14 cellular contexts compared by ENCODE assay signal in the genomic region with DNA sequence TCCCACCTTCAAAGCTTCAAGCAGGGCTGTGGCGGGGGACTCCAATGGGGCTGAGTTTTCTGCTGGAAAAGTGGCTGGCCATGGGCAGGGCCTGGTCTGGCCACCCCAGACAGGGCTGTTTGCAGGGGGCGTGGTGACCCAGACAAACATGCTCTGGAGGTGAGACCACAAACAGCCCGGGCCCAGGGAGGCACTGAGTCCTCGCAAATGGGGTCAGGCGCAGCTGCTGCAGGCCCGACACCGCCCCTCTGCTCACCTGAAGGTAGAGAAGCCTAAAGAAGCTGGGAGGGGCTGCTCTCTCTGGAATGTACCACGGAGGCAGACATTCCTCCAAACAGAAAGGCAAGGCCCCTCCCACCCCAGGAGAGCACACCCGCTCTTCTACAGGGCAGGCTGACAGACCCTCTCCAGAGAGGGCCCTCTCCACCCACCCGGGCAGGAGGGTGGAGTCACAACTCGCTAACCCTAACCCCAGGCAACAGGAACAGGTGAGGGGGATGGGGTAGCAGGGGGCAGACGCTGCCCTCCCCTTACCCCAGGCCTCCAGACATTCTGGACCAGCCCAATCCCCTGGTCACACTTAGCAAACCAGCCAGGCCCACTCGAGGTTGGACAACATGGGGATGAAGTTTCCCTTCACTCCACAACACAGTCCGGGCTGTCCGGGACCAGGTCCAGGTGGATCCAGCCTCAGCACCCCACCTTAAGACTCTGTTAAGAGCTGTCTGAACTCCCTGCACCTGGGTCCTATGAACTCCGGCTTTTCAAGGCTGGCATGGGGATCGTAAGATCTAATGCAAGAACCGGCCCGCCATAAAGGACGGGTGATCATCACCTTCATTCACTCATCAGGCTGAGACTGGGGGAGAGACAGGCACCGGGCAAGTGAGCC.
"Had no signal": no experiment of that assay in that cellular context is flagged by ENCODE, and none has a peak within 500 bp of the region (broad histone marks: within the 10 kb centered on the region; RNA-seq: fewer than 3 reads in every experiment).

No MANE protein-coding gene starts in this region.

- H3K4me1 Mint-ChIP-seq: natural killer cell had no signal

- ATAC-seq: activated CD4-positive, CD25-positive, alpha-beta regulatory T cell treated with anti-CD3 and anti-CD28 coated beads, Interleukin-2, amount 50 U/mL, for 24 hours; heart right ventricle; natural killer cell had no signal

- DNase-seq: activated CD4-positive, alpha-beta T cell treated with anti-CD3 and anti-CD28 coated beads, Interleukin-2, amount 50 U/mL, for 4 hours; activated T-cell treated with anti-CD3 and anti-CD28 coated beads, Interleukin-2, amount 50 U/mL, for 24 hours; effector CD4-positive, alpha-beta T cell; heart right ventricle; natural killer cell; SIG-M5; stimulated activated CD4-positive, alpha-beta T cell treated with anti-CD3 and anti-CD28 coated beads, Interleukin-15, amount 100 ng/mL, for 24 hours; stimulated activated CD4-positive, alpha-beta T cell treated with anti-CD3 and anti-CD28 coated beads, Interleukin-4, amount 100 ng/mL, for 24 hours had no signal

- H3K27ac ChIP-seq: ascending aorta, cardiac muscle cell, heart right ventricle, thoracic aorta had no signal

- H3K9me3 ChIP-seq: ascending aorta, heart right ventricle, thoracic aorta had no signal

- H3K27me3 ChIP-seq: ascending aorta had no signal

- H3K27ac Mint-ChIP-seq: activated T-cell treated with anti-CD3 and anti-CD28 coated beads, Interleukin-2, amount 50 U/mL, for 24 hours; natural killer cell; stimulated activated naive CD8-positive, alpha-beta T cell treated with anti-CD3 and anti-CD28 coated beads, Interleukin-15, Interleukin-2, amounts not matched to agents 100 ng/mL and 50 ng/mL, for 24 hours had no signal

- H3K36me3 Mint-ChIP-seq: natural killer cell had no signal

- H3K4me3 ChIP-seq: ascending aorta, cardiac muscle cell, heart right ventricle, lung, thoracic aorta had no signal

- H3K4me3 Mint-ChIP-seq: activated T-cell treated with anti-CD3 and anti-CD28 coated beads, Interleukin-2, amount 50 U/mL, for 24 hours; natural killer cell; stimulated activated naive CD8-positive, alpha-beta T cell treated with anti-CD3 and anti-CD28 coated beads, Interleukin-15, Interleukin-2, amounts not matched to agents 100 ng/mL and 50 ng/mL, for 24 hours had no signal

- H3K9me3 Mint-ChIP-seq: activated T-cell treated with anti-CD3 and anti-CD28 coated beads, Interleukin-2, amount 50 U/mL, for 24 hours; natural killer cell; stimulated activated naive CD8-positive, alpha-beta T cell treated with anti-CD3 and anti-CD28 coated beads, Interleukin-15, Interleukin-2, amounts not matched to agents 100 ng/mL and 50 ng/mL, for 24 hours had no signal

- H3K36me3 ChIP-seq: ascending aorta, cardiac muscle cell, heart right ventricle, thoracic aorta had no signal
